30 cellular contexts compared by ENCODE assay signal in the genomic region with DNA sequence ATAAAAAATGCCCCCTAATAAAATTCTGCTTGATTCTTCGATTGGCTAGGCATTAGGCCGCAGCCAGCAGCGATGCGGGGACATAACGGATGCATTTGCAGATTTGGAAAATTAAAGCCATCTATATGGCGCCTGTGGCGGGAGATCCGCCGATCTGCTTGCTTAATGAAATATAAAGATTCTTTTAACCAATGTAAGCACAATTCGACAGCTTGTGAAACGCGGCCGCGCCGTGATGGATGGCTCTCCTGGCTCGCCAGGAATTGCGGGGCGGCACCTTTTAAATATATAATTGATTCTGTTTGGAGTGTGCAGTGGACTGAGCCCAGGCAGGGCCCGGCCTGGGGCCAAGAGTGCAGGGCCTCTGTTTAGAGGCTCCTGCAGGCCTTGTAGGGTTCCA. TPM values are rescaled to one million over a fixed set of nuclear protein-coding genes. Genes with fewer than 3 reads are reported as not detected.
"Had no signal": no experiment of that assay in that cellular context is flagged by ENCODE, and none has a peak within 500 bp of the region (broad histone marks: within the 10 kb centered on the region; RNA-seq: fewer than 3 reads in every experiment).

No MANE protein-coding gene starts in this region.

- ATAC-seq: stimulated activated effector memory CD8-positive, alpha-beta T cell treated with anti-CD3 and anti-CD28 coated beads, Interleukin-12 subunit alpha, Interleukin-12 subunit beta, amount 100 ng/mL, for 72 hours; stimulated activated naive B cell treated with anti-CD40 and anti-IgM and Interleukin-4, amounts not matched to agents 10 μg/mL and 1 μg/mL and 100 μg/mL, for 72 hours; stimulated activated naive CD8-positive, alpha-beta T cell treated with anti-CD3 and anti-CD28 coated beads, Interleukin-15, amount 100 ng/mL, for 72 hours; stimulated activated naive CD8-positive, alpha-beta T cell treated with anti-CD3 and anti-CD28 coated beads, Interleukin-15, Interleukin-2, amounts not matched to agents 100 U/mL and 50 U/mL, for 24 hours; upper lobe of right lung had no signal

- H3K27ac ChIP-seq: stomach, suprapubic skin, testis, thoracic aorta, thyroid gland, tibial artery, tibial nerve, transverse colon, upper lobe of left lung, upper lobe of right lung, uterus, vagina had no signal

- DNase-seq: stimulated activated CD4-positive, alpha-beta T cell treated with anti-CD3 and anti-CD28 coated beads, Interleukin-2, amount 100 ng/mL, for 48 hours; stimulated activated CD4-positive, alpha-beta T cell treated with anti-CD3 and anti-CD28 coated beads, Interleukin-4, amount 100 ng/mL, for 1 hour; stimulated activated CD4-positive, alpha-beta T cell treated with anti-CD3 and anti-CD28 coated beads, Interleukin-4, amount 100 ng/mL, for 24 hours; stimulated activated CD4-positive, alpha-beta T cell treated with anti-CD3 and anti-CD28 coated beads, Interleukin-4, amount 100 ng/mL, for 4 hours; stimulated activated CD8-positive, alpha-beta memory T cell treated with anti-CD3 and anti-CD28 coated beads, Interleukin-4, amount 100 ng/mL, for 48 hours; stimulated activated naive B cell treated with anti-CD40 and anti-IgM and Interleukin-4, amounts not matched to agents 10 μg/mL and 1 μg/mL and 100 μg/mL, for 72 hours; stimulated activated naive CD4-positive, alpha-beta T cell; stimulated activated naive CD4-positive, alpha-beta T cell treated with Interleukin-2 at 50 U/mL for 16 hours; stimulated activated naive CD8-positive, alpha-beta T cell treated with anti-CD3 and anti-CD28 coated beads, Interleukin-15, amount 100 ng/mL, for 72 hours; stimulated activated naive CD8-positive, alpha-beta T cell treated with anti-CD3 and anti-CD28 coated beads, Interleukin-15, Interleukin-2, amounts not matched to agents 100 U/mL and 50 U/mL, for 24 hours; stomach; substantia nigra; testis; thyroid gland; tibial artery; transverse colon; trophoblast cell; upper lobe of right lung; uterus had no signal

- FAIRE-seq: urothelium cell line had no signal

- H3K27me3 ChIP-seq: testis had no signal

- H3K4me1 ChIP-seq: stomach, suprapubic skin, testis, thyroid gland, tibial artery, tibial nerve, transverse colon, upper lobe of left lung, upper lobe of right lung, uterus, vagina had no signal

- H3K4me3 ChIP-seq: stomach, suprapubic skin, testis, thoracic aorta, thyroid gland, tibial artery, tibial nerve, transverse colon, upper lobe of left lung, upper lobe of right lung, uterus, vagina had no signal

- H3K9me3 ChIP-seq: stomach, suprapubic skin, testis, thoracic aorta, thyroid gland, tibial artery, tibial nerve, transverse colon, upper lobe of left lung, upper lobe of right lung, uterus, vagina had no signal

- H3K36me3 ChIP-seq: stomach, suprapubic skin, thoracic aorta, thyroid gland, tibial artery, tibial nerve, transverse colon, upper lobe of left lung, upper lobe of right lung, uterus, vagina had no signal

RNA-seq across cellular contexts. Expression of gene DMBX1, which starts 8.0 kb away (rescaled TPM):
- total RNA-seq: stomach, subcutaneous adipose tissue, temporal lobe, thoracic aorta, thyroid gland, tibial nerve, transverse colon, upper lobe of left lung, upper lobe of right lung, ureter, urinary bladder had no signal
- polyA plus RNA-seq: stomach, urinary bladder had no signal

RNA-seq across cellular contexts. Expression of gene KNCN, which starts 53.8 kb away (rescaled TPM):
- total RNA-seq: stomach, subcutaneous adipose tissue, suprapubic skin, temporal lobe, thoracic aorta, thyroid gland, tibial nerve, transverse colon, upper lobe of left lung, upper lobe of right lung, ureter, urinary bladder, uterus, vagina had no signal
- polyA plus RNA-seq: stomach, urinary bladder had no signal
